Comparison of ENCODE assay signal across 18 cellular contexts in the genomic region with DNA sequence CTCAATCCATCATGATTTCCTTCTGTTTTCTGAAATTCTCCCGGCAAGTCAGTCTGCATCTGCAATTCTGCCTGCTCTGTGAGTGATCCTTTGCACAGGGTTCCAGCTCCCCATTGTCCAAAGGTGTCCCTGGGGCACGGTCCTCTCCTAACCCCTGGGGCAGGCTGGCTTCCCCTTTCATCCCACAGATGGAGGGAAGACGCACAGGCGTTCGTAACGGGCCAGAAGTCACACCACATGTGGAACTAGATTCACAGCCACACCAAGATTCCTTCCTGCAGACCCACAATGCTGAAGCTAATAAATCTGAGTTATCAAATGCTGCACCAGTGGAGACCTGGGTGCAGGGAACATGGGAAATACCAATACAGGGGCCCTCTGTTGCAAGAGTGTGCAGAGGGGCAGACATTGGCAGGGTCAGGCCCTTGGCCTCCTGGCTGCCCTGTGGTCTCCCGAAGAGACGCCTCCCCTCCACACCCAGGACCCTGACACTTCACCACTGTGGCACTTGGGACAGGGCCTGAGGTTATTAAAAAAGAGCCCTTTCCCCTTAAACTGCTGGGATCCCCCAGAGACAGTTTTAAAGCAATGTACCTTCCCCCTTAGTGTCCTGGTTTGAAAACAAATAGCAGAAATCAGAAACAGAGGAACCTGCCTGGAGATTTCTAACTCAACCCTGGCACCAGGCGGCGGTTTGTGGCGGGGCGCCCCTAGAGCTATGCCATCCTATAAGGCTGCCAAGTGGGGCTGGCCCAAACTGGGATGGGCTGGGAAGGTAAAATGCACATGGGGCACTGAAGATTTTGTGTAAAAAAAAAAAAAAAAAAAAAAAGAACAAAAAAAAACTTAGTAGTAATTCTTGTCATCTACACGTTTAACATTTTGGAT. TPM values are rescaled to one million over a fixed set of nuclear protein-coding genes. Genes with fewer than 3 reads are reported as not detected.
DNase-seq lines count a peak whose midpoint lies in the region; ATAC-seq and TF ChIP-seq lines count a peak whose summit lies in the region.
"Had no signal": no experiment of that assay in that cellular context is flagged by ENCODE, and none has a peak within 500 bp of the region (broad histone marks: within the 10 kb centered on the region; RNA-seq: fewer than 3 reads in every experiment).

No MANE protein-coding gene starts in this region.

- H3K4me1 ChIP-seq in testis (peaks cover 45% of the 10 kb centered on the region), osteoblast (ENCODE audit: insufficient read depth, low read length) (peaks cover 26% of the 10 kb centered on the region), H9 (ENCODE audit: insufficient read depth, low read length) (peaks cover 7% of the 10 kb centered on the region; the same call in 1 of the 2 replicates)

- H3K79me2 ChIP-seq in osteoblast (ENCODE audit: insufficient read depth, low read length): peaks cover 65% of the 10 kb centered on the region
- no peaks in the 10 kb centered on the region; the same call in 1 of the 2 replicates for H3K79me2 ChIP-seq in H9 (ENCODE audit: insufficient read depth, low read length)

- H3K4me3 ChIP-seq in HL-60 (replicated peaks; ENCODE audit: insufficient read depth, low read length): no peak overlapping the region
- no peak overlapping the region for H3K4me3 ChIP-seq in testis
- H3K4me3 ChIP-seq in osteoblast (ENCODE audit: insufficient read depth, low read length): no peak overlapping the region
- H3K4me3 ChIP-seq: SJSA1 had no signal

- H4K5ac ChIP-seq in H9 (ENCODE audit: insufficient read length, low read depth, low read length): no peak overlapping the region

- no peaks in the 10 kb centered on the region for H3K9me3 Mint-ChIP-seq in H9
- H3K9me3 Mint-ChIP-seq: activated T-cell treated with anti-CD3 and anti-CD28 coated beads, Interleukin-2, amount 50 U/mL, for 72 hours; mesothelial cell of epicardium had no signal

- H3K18ac ChIP-seq in H9 (ENCODE audit: insufficient read length, low read depth, low read length): no peak overlapping the region

- no peak overlapping the region for H2AK5ac ChIP-seq in H9 (ENCODE audit: insufficient read length, low read length)

- ATAC-seq in left lobe of liver: peak; percentile 8
- ATAC-seq in HG03175 (IDR thresholded peaks at IDR 0.05; ENCODE audit: unreplicated experiment): no peak
- ATAC-seq: activated T-cell treated with anti-CD3 and anti-CD28 coated beads, Interleukin-2, amount 50 U/mL, for 72 hours had no signal

- H3K23me2 ChIP-seq in H9 (ENCODE audit: insufficient read length, low read depth, low read length, poor library complexity, severe bottlenecking): no peaks in the 10 kb centered on the region

- no peak overlapping the region for H3K56ac ChIP-seq in H9 (ENCODE audit: insufficient read length, low read depth, low read length)

- H4K20me1 ChIP-seq in osteoblast (ENCODE audit: insufficient read depth, low read length) (peaks cover 8% of the 10 kb centered on the region), H9 (ENCODE audit: control insufficient read depth, insufficient read depth, insufficient read length) (no peaks in the 10 kb centered on the region)

- intact Hi-C loops in testis (cut with DNase I; ENCODE audit: low total_unique reads): no loop called here

- H3K79me1 ChIP-seq in H9 (ENCODE audit: insufficient read depth, low read depth, low read length, poor library complexity, severe bottlenecking): no peaks in the 10 kb centered on the region

- POLR2A ChIA-PET in RWPE1 (lab: Yijun Ruan, JAX; ENCODE audit: low non-redundant PET): no interaction called here

- H3K4me1 Mint-ChIP-seq in H9: peaks cover 23 to 27% of the 10 kb centered on the region in 2 experiments

- H3K4me2 ChIP-seq in osteoblast (ENCODE audit: insufficient read depth, low read length) (no peak overlapping the region), H9 (ENCODE audit: insufficient read depth, insufficient read length, low read length) (no peak overlapping the region)
- H3K4me2 ChIP-seq: KMS-11 had no signal

- H3K36me3 ChIP-seq in testis (ENCODE audit: low read depth, missing control alignments): no peaks in the 10 kb centered on the region
- H3K36me3 ChIP-seq in osteoblast (ENCODE audit: insufficient read depth, low read length): no peaks in the 10 kb centered on the region
- H3K36me3 ChIP-seq: SJSA1 had no signal

- H2BK15ac ChIP-seq in H9 (ENCODE audit: low read depth, low read length): no peak overlapping the region

- peaks cover 0 to 2% (median 0%) of the 10 kb centered on the region in 3 experiments; a peak in 2 of 7 replicates for H3K36me3 Mint-ChIP-seq in H9 (ENCODE audit: insufficient read depth in 1 of 3, low read depth in 3 of 3)
- H3K36me3 Mint-ChIP-seq: activated naive CD8-positive, alpha-beta T cell had no signal

- H3K27ac Mint-ChIP-seq in H9: no peak overlapping the region
- H3K27ac Mint-ChIP-seq: activated naive CD8-positive, alpha-beta T cell; activated T-cell treated with anti-CD3 and anti-CD28 coated beads, Interleukin-2, amount 50 U/mL, for 72 hours; mesothelial cell of epicardium had no signal

- H3K27ac ChIP-seq in HL-60 (replicated peaks): peak overlapping the region; percentile 17
- H3K27ac ChIP-seq in RWPE1: peak overlapping the region; percentile 26
- H3K27ac ChIP-seq in testis: peak overlapping the region; percentile 23 to 73
- no peak overlapping the region for H3K27ac ChIP-seq in osteoblast (ENCODE audit: low read depth, low read length)
- no peak overlapping the region for H3K27ac ChIP-seq in H9 (ENCODE audit: insufficient read length, low read depth, low read length)
- H3K27ac ChIP-seq: KMS-11, SJSA1 had no signal

- H3K27me3 Mint-ChIP-seq in H9 (ENCODE audit: low read depth): no peaks in the 10 kb centered on the region
- H3K27me3 Mint-ChIP-seq: activated naive CD8-positive, alpha-beta T cell had no signal

- no peak overlapping the region for H3T11ph ChIP-seq in H9 (ENCODE audit: low read length)

- TF ChIP-seq CTCF in HL-60 (IDR thresholded peaks at IDR 0.05; ENCODE audit: insufficient read depth, low read length): peak; percentile 9
- no peak for TF ChIP-seq CTCF in RWPE1 (conservative IDR thresholded peaks at IDR 0.05; ENCODE audit: low read depth)
- TF ChIP-seq CTCF in testis (IDR thresholded peaks at IDR 0.05): no peak
- no peak for TF ChIP-seq CTCF in osteoblast (IDR thresholded peaks at IDR 0.05; ENCODE audit: extremely low read depth, low read depth, low read length)
- no peak for TF ChIP-seq CTCF in H9 (conservative IDR thresholded peaks at IDR 0.05)

- H3K4me3 Mint-ChIP-seq in H9: no peak overlapping the region; a peak in 1 of 5 replicates
- H3K4me3 Mint-ChIP-seq: activated naive CD8-positive, alpha-beta T cell; activated T-cell treated with anti-CD3 and anti-CD28 coated beads, Interleukin-2, amount 50 U/mL, for 72 hours; mesothelial cell of epicardium had no signal

- H4K91ac ChIP-seq in H9 (ENCODE audit: insufficient read length, low read depth, low read length): no peak overlapping the region

- H3K9me3 ChIP-seq in testis (no peaks in the 10 kb centered on the region), osteoblast (ENCODE audit: low read depth, low read length) (no peaks in the 10 kb centered on the region), H9 (ENCODE audit: control insufficient read depth, low read depth, low read length) (no peaks in the 10 kb centered on the region)
- H3K9me3 ChIP-seq: SJSA1 had no signal

- TF ChIP-seq POLR2A in testis (IDR thresholded peaks at IDR 0.05): no peak

- DNase-seq in HL-60 (ENCODE audit: low read depth in 1 of 2, low spot score in 1 of 2) (peak in 1 of 2 experiments; percentile 81), RWPE1 (ENCODE audit: low spot score) (no peak), left lobe of liver (ENCODE audit: low spot score) (peak; percentile 45), testis (no peak), osteoblast (ENCODE audit: insufficient read length, low spot score, missing footprints) (no peak), H9 (no peak)
- DNase-seq: activated T-cell treated with anti-CD3 and anti-CD28 coated beads, Interleukin-2, amount 50 U/mL, for 72 hours; EL; hypothalamus; NCI-H2107; NCI-H524; OCI-M1; T-helper 9 cell had no signal

- 65 to 77% methylated on average over 8 to 13 of the region's 13 CpGs for WGBS in testis, 2 donors
- no CpG with 5 or more reads among the region's 13 CpGs for WGBS in H9 (ENCODE audit: extremely low coverage, insufficient read length, low lambda C conversion rate)

- H2BK20ac ChIP-seq in H9 (ENCODE audit: low read depth, low read length, poor library complexity, severe bottlenecking): no peak overlapping the region

- no peak overlapping the region for H2BK120ac ChIP-seq in H9 (ENCODE audit: low read depth, low read length, poor library complexity, severe bottlenecking)

- no peak overlapping the region for H4K8ac ChIP-seq in H9 (replicated peaks; ENCODE audit: insufficient read length, low read depth, low read length)

- no peak overlapping the region for H3K4ac ChIP-seq in H9 (ENCODE audit: low read depth, low read length)

- no peak overlapping the region for H3K14ac ChIP-seq in H9 (ENCODE audit: insufficient read depth, low read length)

- CTCF ChIA-PET in RWPE1 (lab: Yijun Ruan, JAX): interaction anchor here (0.7 kb wide), 1 partner anchor 10 kb away, joined by 3 read pairs; no protein-coding TSS in a partner anchor

- H3K27me3 ChIP-seq in HL-60 (ENCODE audit: insufficient read depth, poor library complexity, severe bottlenecking) (no peaks in the 10 kb centered on the region), testis (no peaks in the 10 kb centered on the region), osteoblast (ENCODE audit: insufficient read depth, low read length) (no peaks in the 10 kb centered on the region), H9 (ENCODE audit: insufficient read depth, low read length) (no peaks in the 10 kb centered on the region)
- H3K27me3 ChIP-seq: SJSA1 had no signal

- H3K23ac ChIP-seq in H9 (ENCODE audit: insufficient read length, low read depth, low read length): no peak overlapping the region

- H2BK12ac ChIP-seq in H9 (ENCODE audit: insufficient read length, low read depth, low read length): no peak overlapping the region

- no peak overlapping the region for H2BK5ac ChIP-seq in H9 (ENCODE audit: insufficient read length, low read length)

- H3K9ac ChIP-seq in H9 (ENCODE audit: extremely low read depth, insufficient read length, low read length): no peak overlapping the region
- H3K9ac ChIP-seq: KMS-11 had no signal

- H2AFZ ChIP-seq in osteoblast (ENCODE audit: low read length): no peak overlapping the region
- H2AFZ ChIP-seq in H9 (ENCODE audit: low read length): no peak overlapping the region

RNA-seq across cellular contexts. Expression of a gene that starts 15.4 kb away (rescaled TPM):
- 16.2 TPM for total RNA-seq in left lobe of liver
- total RNA-seq in testis: 100 to 1,000 TPM; 189 to 212 TPM
- 79.0 TPM for polyA plus RNA-seq in testis (ENCODE audit: insufficient read depth, low read depth, low replicate concordance)
- total RNA-seq in osteoblast: 16.3 and 17.7 TPM in 2 replicates
- total RNA-seq in H9 (2021): 22.6 and 22.7 TPM in 2 replicates

Comparison
In these comparisons a context has a peak if more than half of its experiments do, and no peak if none do; other contexts are left out.
1. H3K27ac ChIP-seq: peak in HL-60 (single experiment), RWPE1 (single experiment) and testis (2 of 2); none in osteoblast (single experiment) and H9 (single experiment).